In genomic region chr6:143868808-143869207, GRCh38 we compare ENCODE assay signal across 7 cellular contexts. TPM values are rescaled to one million over a fixed set of nuclear protein-coding genes. Genes with fewer than 3 reads are reported as not detected.
"Had no signal": no experiment of that assay in that cellular context is flagged by ENCODE, and none has a peak within 500 bp of the region (broad histone marks: within the 10 kb centered on the region; RNA-seq: fewer than 3 reads in every experiment).

No MANE protein-coding gene starts in this region.

RNA-seq across cellular contexts. Expression of gene ZC2HC1B, which starts 4.5 kb away (rescaled TPM):
- total RNA-seq: GM23248, GM23338, H1, H4, H7, H9, HFFc6 had no signal
- polyA plus RNA-seq: GM23248, GM23338, H1 had no signal
